1 cellular context compared by ENCODE assay signal in the genomic region with DNA sequence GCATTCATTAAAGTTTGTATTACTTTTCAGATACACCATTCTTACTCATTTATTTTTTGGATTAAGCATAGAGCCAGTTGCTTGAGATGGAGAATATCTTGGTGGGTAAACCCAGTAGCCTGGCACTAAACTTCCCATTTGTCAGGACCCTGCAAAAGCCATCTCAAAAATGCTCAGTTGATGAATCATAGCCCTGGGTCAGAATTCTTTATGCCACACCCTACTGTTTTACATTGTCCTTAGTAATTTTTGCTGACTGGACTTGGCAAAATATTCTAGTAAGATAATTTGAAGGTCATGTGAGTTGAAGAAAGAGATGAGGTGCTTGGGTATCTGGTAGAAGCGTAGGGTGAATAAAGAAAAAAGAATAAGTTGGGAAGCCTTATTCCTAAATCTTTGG.
TF ChIP-seq lines count a peak whose summit lies in the region.

No MANE protein-coding gene starts in this region.

TF ChIP-seq in HepG2, 621 proteins besides CTCF, POLR2A, EP300 and RAD21 (continued from another document):
- TF ChIP-seq, protein P1, sequence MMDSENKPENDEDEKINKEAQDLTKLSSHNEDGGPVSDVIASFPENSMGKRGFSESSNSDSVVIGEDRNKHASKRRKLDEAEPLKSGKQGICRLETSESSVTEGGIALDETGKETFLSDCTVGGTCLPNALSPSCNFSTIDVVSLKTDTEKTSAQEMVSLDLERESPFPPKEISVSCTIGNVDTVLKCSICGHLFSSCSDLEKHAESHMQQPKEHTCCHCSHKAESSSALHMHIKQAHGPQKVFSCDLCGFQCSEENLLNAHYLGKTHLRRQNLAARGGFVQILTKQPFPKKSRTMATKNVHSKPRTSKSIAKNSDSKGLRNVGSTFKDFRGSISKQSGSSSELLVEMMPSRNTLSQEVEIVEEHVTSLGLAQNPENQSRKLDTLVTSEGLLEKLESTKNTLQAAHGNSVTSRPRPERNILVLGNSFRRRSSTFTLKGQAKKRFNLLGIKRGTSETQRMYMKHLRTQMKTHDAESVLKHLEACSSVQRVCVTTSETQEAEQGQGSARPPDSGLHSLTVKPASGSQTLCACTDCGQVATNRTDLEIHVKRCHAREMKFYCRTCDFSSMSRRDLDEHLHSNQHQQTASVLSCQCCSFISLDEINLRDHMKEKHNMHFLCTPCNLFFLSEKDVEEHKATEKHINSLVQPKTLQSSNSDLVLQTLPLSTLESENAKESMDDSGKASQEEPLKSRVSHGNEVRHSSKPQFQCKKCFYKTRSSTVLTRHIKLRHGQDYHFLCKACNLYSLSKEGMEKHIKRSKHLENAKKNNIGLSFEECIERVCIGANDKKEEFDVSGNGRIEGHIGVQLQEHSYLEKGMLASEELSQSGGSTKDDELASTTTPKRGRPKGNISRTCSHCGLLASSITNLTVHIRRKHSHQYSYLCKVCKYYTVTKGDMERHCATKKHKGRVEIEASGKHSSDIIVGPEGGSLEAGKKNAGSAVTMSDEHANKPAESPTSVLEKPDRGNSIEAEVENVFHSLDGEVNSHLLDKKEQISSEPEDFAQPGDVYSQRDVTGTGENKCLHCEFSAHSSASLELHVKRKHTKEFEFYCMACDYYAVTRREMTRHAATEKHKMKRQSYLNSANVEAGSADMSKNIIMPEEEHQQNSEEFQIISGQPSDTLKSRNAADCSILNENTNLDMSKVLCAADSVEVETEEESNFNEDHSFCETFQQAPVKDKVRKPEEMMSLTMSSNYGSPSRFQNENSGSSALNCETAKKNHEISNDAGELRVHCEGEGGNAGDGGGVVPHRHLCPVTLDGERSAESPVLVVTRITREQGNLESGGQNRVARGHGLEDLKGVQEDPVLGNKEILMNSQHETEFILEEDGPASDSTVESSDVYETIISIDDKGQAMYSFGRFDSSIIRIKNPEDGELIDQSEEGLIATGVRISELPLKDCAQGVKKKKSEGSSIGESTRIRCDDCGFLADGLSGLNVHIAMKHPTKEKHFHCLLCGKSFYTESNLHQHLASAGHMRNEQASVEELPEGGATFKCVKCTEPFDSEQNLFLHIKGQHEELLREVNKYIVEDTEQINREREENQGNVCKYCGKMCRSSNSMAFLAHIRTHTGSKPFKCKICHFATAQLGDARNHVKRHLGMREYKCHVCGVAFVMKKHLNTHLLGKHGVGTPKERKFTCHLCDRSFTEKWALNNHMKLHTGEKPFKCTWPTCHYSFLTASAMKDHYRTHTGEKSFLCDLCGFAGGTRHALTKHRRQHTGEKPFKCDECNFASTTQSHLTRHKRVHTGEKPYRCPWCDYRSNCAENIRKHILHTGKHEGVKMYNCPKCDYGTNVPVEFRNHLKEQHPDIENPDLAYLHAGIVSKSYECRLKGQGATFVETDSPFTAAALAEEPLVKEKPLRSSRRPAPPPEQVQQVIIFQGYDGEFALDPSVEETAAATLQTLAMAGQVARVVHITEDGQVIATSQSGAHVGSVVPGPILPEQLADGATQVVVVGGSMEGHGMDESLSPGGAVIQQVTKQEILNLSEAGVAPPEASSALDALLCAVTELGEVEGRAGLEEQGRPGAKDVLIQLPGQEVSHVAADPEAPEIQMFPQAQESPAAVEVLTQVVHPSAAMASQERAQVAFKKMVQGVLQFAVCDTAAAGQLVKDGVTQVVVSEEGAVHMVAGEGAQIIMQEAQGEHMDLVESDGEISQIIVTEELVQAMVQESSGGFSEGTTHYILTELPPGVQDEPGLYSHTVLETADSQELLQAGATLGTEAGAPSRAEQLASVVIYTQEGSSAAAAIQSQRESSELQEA (CRISPR knock-in tag; IDR thresholded peaks at IDR 0.05; ENCODE audit: not compliant biosample characterization) = no peak
- TF ChIP-seq SIN3B (IDR thresholded peaks at IDR 0.05; ENCODE audit: low read length) (no peak), PPARG (CRISPR knock-in tag; conservative IDR thresholded peaks at IDR 0.05) (no peak)
TF ChIP-seq in HepG2: peak in this region for 2.
